ENCODE assay signal across 8 cellular contexts in the genomic region with DNA sequence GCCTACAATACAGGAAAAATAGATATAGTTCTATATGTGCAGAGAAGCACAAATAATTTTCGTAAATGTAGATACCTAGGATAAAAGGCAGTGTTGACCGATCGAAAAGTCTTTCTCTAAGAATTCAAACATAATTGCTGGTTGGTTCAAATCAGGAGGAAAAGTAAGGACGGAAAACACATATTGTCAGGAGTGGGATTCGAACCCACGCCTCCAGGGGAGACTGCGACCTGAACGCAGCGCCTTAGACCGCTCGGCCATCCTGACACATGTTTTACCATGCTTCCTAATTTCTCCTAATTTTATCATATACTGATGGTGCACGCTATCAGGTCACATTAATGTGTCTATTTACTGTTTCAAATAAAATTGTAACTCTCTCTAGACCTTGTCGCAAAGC. TPM values are rescaled to one million over a fixed set of nuclear protein-coding genes. Genes with fewer than 3 reads are reported as not detected.
DNase-seq lines count a peak whose midpoint lies in the region; ATAC-seq lines count a peak whose summit lies in the region.
"Not testable (repeated sequence)": the region's sequence is repeated elsewhere in the genome, so short reads cannot be mapped to it uniquely, and the experiment has no call there.

No MANE protein-coding gene starts in this region.

- not testable (repeated sequence) for H2BK12ac ChIP-seq in neuronal stem cell (ENCODE audit: low read length)

- DNase-seq in NCI-H1436 (lab: John Stamatoyannopoulos, UW): peak; percentile 41
- peak; percentile 71 for DNase-seq in activated naive CD8-positive, alpha-beta T cell treated with anti-CD3 and anti-CD28 coated beads for 36 hours
- peak; percentile 76 for DNase-seq in glomerular visceral epithelial cell (ENCODE audit: extremely low spot score)
- DNase-seq in neuronal stem cell (ENCODE audit: low spot score): peak; percentile 50

- H3K27ac Mint-ChIP-seq in T-helper 1 cell treated with Interleukin-12 subunit alpha and Interleukin-12 subunit beta and Interleukin-4 antibody, amounts not matched to agents 30 μg/mL and 1 μg/mL, for 36 hours: peak overlapping the region; percentile 96
- peak overlapping the region; percentile 94 for H3K27ac Mint-ChIP-seq in activated naive CD8-positive, alpha-beta T cell treated with anti-CD3 and anti-CD28 coated beads for 36 hours

- H3K27me3 Mint-ChIP-seq in T-helper 1 cell treated with Interleukin-12 subunit alpha and Interleukin-12 subunit beta and Interleukin-4 antibody, amounts not matched to agents 30 μg/mL and 1 μg/mL, for 36 hours (ENCODE audit: low read depth): peaks cover 29% of the 10 kb centered on the region
- H3K27me3 Mint-ChIP-seq in activated naive CD8-positive, alpha-beta T cell treated with anti-CD3 and anti-CD28 coated beads for 36 hours: peaks cover 21% of the 10 kb centered on the region

- not testable (repeated sequence) for H2BK5ac ChIP-seq in neuronal stem cell (ENCODE audit: low read length)

- H3K9me3 ChIP-seq in ES-I3 (ENCODE audit: control insufficient read depth, insufficient read depth, low read length); neuronal stem cell (replicated peaks in 1 of 2; ENCODE audit: control insufficient read depth in 2 of 2, insufficient read depth in 1 of 2, low read depth in 1 of 2, low read length in 2 of 2); stomach smooth muscle (ENCODE audit: control insufficient read depth in 2 of 2, low read length in 2 of 2): not testable (repeated sequence)

- H3K27ac ChIP-seq in neuronal stem cell (replicated peaks; ENCODE audit: low read length); stomach smooth muscle (ENCODE audit: low read length): not testable (repeated sequence)

- not testable (repeated sequence) for H3K14ac ChIP-seq in neuronal stem cell (ENCODE audit: low read length)

- peak overlapping the region; percentile 94 for H2AFZ ChIP-seq in neuronal stem cell (ENCODE audit: low read length)

- not testable (repeated sequence) for H2BK15ac ChIP-seq in neuronal stem cell (ENCODE audit: low read length)

- WGBS in neuronal stem cell (ENCODE audit: extremely low coverage in 2 of 2, insufficient read length in 2 of 2, insufficient replicate concordance in 1 of 2), 2 donors: no CpG with 5 or more reads among the region's 13 CpGs

- H3K18ac ChIP-seq in neuronal stem cell (ENCODE audit: low read length): not testable (repeated sequence)

- peaks cover 0 to 20% (median 17%) of the 10 kb centered on the region in 3 experiments for H3K27me3 ChIP-seq in neuronal stem cell (ENCODE audit: control insufficient read depth in 3 of 3, insufficient read depth in 3 of 3, low read depth in 1 of 3, low read length in 3 of 3)
- H3K27me3 ChIP-seq in stomach smooth muscle (ENCODE audit: control insufficient read depth in 1 of 2, insufficient read depth in 2 of 2, low read length in 2 of 2): not testable (repeated sequence)

- H4K91ac ChIP-seq in neuronal stem cell (ENCODE audit: low read depth, low read length, poor library complexity): not testable (repeated sequence)

- peak overlapping the region; percentile 89; the same call in 1 of the 2 replicates for H3K9ac ChIP-seq in ES-I3 (ENCODE audit: low read depth, low read length)
- not testable (repeated sequence) for H3K9ac ChIP-seq in neuronal stem cell (ENCODE audit: low read depth, low read length, poor library complexity); stomach smooth muscle (ENCODE audit: low read length in 2 of 2)

- not testable (repeated sequence) for H3K23ac ChIP-seq in neuronal stem cell (ENCODE audit: low read depth, low read length, poor library complexity)

- ATAC-seq in HG02678 (IDR thresholded peaks at IDR 0.05; ENCODE audit: unreplicated experiment): peak; percentile 38

- not testable (repeated sequence) for H3K4ac ChIP-seq in neuronal stem cell (ENCODE audit: low read length)

- peak overlapping the region; percentile 87 for H3K4me3 Mint-ChIP-seq in T-helper 1 cell treated with Interleukin-12 subunit alpha and Interleukin-12 subunit beta and Interleukin-4 antibody, amounts not matched to agents 30 μg/mL and 1 μg/mL, for 36 hours
- H3K4me3 Mint-ChIP-seq in activated naive CD8-positive, alpha-beta T cell treated with anti-CD3 and anti-CD28 coated beads for 36 hours: peak overlapping the region; percentile 89

- H3K9me3 Mint-ChIP-seq in T-helper 1 cell treated with Interleukin-12 subunit alpha and Interleukin-12 subunit beta and Interleukin-4 antibody, amounts not matched to agents 30 μg/mL and 1 μg/mL, for 36 hours; activated naive CD8-positive, alpha-beta T cell treated with anti-CD3 and anti-CD28 coated beads for 36 hours: not testable (repeated sequence)

- H4K8ac ChIP-seq in neuronal stem cell (ENCODE audit: low read depth, low read length): not testable (repeated sequence)

- peak overlapping the region; percentile 51 to 87 for H3K4me3 ChIP-seq in neuronal stem cell (ENCODE audit: low read length in 2 of 2)
- peak overlapping the region; percentile 73 to 80 for H3K4me3 ChIP-seq in stomach smooth muscle (ENCODE audit: low read length in 2 of 2)

- H3K36me3 ChIP-seq in ES-I3 (ENCODE audit: insufficient read depth, low read length); neuronal stem cell (replicated peaks in 1 of 2; ENCODE audit: control insufficient read depth in 2 of 2, insufficient read depth in 2 of 2, low read length in 2 of 2); stomach smooth muscle (ENCODE audit: control insufficient read depth in 2 of 2, insufficient read depth in 2 of 2, low read length in 2 of 2): not testable (repeated sequence)

- H3K4me2 ChIP-seq in neuronal stem cell (ENCODE audit: insufficient read depth, low read length, poor library complexity, severe bottlenecking): not testable (repeated sequence)

- peaks cover 19% of the 10 kb centered on the region for H3K4me1 Mint-ChIP-seq in T-helper 1 cell treated with Interleukin-12 subunit alpha and Interleukin-12 subunit beta and Interleukin-4 antibody, amounts not matched to agents 30 μg/mL and 1 μg/mL, for 36 hours (ENCODE audit: low read depth)
- peaks cover 16% of the 10 kb centered on the region for H3K4me1 Mint-ChIP-seq in activated naive CD8-positive, alpha-beta T cell treated with anti-CD3 and anti-CD28 coated beads for 36 hours

- H2BK120ac ChIP-seq in neuronal stem cell (ENCODE audit: low read depth, low read length): not testable (repeated sequence)

- H2AK5ac ChIP-seq in neuronal stem cell (ENCODE audit: low read depth, low read length): not testable (repeated sequence)

- not testable (repeated sequence) for H3K79me1 ChIP-seq in neuronal stem cell (ENCODE audit: low read depth, low read length)

- not testable (repeated sequence) for H3K36me3 Mint-ChIP-seq in T-helper 1 cell treated with Interleukin-12 subunit alpha and Interleukin-12 subunit beta and Interleukin-4 antibody, amounts not matched to agents 30 μg/mL and 1 μg/mL, for 36 hours (ENCODE audit: low read depth); activated naive CD8-positive, alpha-beta T cell treated with anti-CD3 and anti-CD28 coated beads for 36 hours

- not testable (repeated sequence) for H3K4me1 ChIP-seq in ES-I3 (ENCODE audit: insufficient read depth, low read length); neuronal stem cell (ENCODE audit: control insufficient read depth in 2 of 2, insufficient read depth in 1 of 2, low read depth in 1 of 2, low read length in 2 of 2); stomach smooth muscle (ENCODE audit: control insufficient read depth, insufficient read depth, low read length)

RNA-seq across cellular contexts. Expression of a gene that starts 5.8 kb away (rescaled TPM):
- total RNA-seq in activated naive CD8-positive, alpha-beta T cell treated with anti-CD3 and anti-CD28 coated beads for 36 hours: under 1 TPM; 0.33 to 0.34 TPM
- 0.07 TPM for polyA plus RNA-seq in neuronal stem cell (2013, experiment 1 of 2)
- polyA plus RNA-seq in neuronal stem cell (2013, experiment 2 of 2): 0.07 TPM

RNA-seq across cellular contexts. Expression of a gene that starts 19.5 kb away (rescaled TPM):
- not detected for total RNA-seq in activated naive CD8-positive, alpha-beta T cell treated with anti-CD3 and anti-CD28 coated beads for 36 hours
- polyA plus RNA-seq in neuronal stem cell (2013, experiment 1 of 2): not detected
- not detected for polyA plus RNA-seq in neuronal stem cell (2013, experiment 2 of 2)

RNA-seq across cellular contexts. Expression of a gene that starts 24.9 kb away (rescaled TPM):
- total RNA-seq in activated naive CD8-positive, alpha-beta T cell treated with anti-CD3 and anti-CD28 coated beads for 36 hours: not detected
- polyA plus RNA-seq in neuronal stem cell (2013, experiment 1 of 2): 0.15 TPM
- 0.14 TPM for polyA plus RNA-seq in neuronal stem cell (2013, experiment 2 of 2)
